In genomic region chr10:84214612-84215235, GRCh38 we compare ENCODE assay signal across 1 cellular context.
TF ChIP-seq lines count a peak whose summit lies in the region.

No MANE protein-coding gene starts in this region.

TF ChIP-seq in endothelial cell of umbilical vein, 7 proteins besides CTCF, POLR2A, EP300 and RAD21 (continued from another document):
- TF ChIP-seq MAX (IDR thresholded peaks at IDR 0.05; ENCODE audit: insufficient read depth, insufficient read length) (no peak), JUN (IDR thresholded peaks at IDR 0.05; ENCODE audit: borderline replicate concordance, insufficient read depth, insufficient read length, low read depth) (no peak), GATA2 (IDR thresholded peaks at IDR 0.05; ENCODE audit: insufficient read depth, insufficient read length, low read depth, low read length) (no peak), EZH2 (IDR thresholded peaks at IDR 0.05; ENCODE audit: borderline replicate concordance, low read depth, low read length, severe bottlenecking) (no peak)
